Comparison of ENCODE assay signal across 8 cellular contexts in the genomic region with DNA sequence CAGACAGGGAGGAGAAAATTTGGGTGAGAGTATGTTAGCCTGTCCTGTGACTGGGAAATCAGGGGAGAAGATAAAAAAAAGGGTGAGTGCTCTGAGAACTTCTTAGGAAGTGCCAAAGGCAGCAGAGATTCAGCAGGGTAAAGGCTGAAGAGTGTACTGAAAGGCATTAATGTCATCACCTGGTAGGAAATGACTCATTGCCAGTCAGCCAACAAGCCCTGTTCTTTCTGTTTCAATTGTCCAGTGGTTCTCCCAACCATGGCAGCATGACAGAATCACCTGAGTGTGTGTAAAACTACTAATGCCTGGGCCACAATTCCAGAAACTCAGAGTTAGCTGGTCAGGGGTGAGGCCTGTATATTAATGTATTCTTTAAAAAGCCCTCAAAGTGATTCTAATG.
DNase-seq lines count a peak whose midpoint lies in the region; ATAC-seq, FAIRE-seq and TF ChIP-seq lines count a peak whose summit lies in the region.

No MANE protein-coding gene starts in this region.

- no peak for TF ChIP-seq RAD21 in GM12878 (IDR thresholded peaks at IDR 0.05; ENCODE audit: insufficient read depth, low read depth, low read length)

- no peaks in the 10 kb centered on the region for H3K79me2 ChIP-seq in GM12878 (ENCODE audit: control insufficient read depth, insufficient read depth, low read length)

- RAD21 ChIA-PET in GM12878 (lab: Charles Lee; ENCODE audit: unreplicated experiment) = interaction anchor here (0.9 to 1.5 kb wide), 7 partner anchors 12 to 255 kb away, joined by 3 to 8 read pairs (median 4); partner anchors contain the start of genes DTL and INTS7

- H3K9me3 ChIP-seq in GM12878 (replicated peaks; ENCODE audit: control insufficient read depth, insufficient read depth, low read length) (no peaks in the 10 kb centered on the region), ovary (no peaks in the 10 kb centered on the region)

- ATAC-seq in HG03175 (IDR thresholded peaks at IDR 0.05; ENCODE audit: unreplicated experiment) (peak; percentile 89), GM12878 (peak; percentile 100)

- DNase-seq in AG08395 (ENCODE audit: low spot score) (peak; percentile 11), GM19238 (ENCODE audit: insufficient read length, low spot score) (peak; percentile 23), GM12878 (ENCODE audit: low read depth, low spot score) (no peak), midbrain (lab: John Stamatoyannopoulos, UW) (no peak), NCI-H1694 (lab: John Stamatoyannopoulos, UW) (no peak), ovary (no peak), cerebellar nuclear complex (lab: John Stamatoyannopoulos, UW) (no peak)

- peak in 1 of 2 experiments; percentile 16; a peak in 1 of 4 replicates for TF ChIP-seq EP300 in GM12878 (IDR thresholded peaks at IDR 0.05; ENCODE audit: borderline replicate concordance in 1 of 2, control insufficient read depth in 1 of 2, low read depth in 2 of 2, low read length in 2 of 2)
- no peak for TF ChIP-seq EP300 in ovary (IDR thresholded peaks at IDR 0.05)

- no peak overlapping the region for H3K4me3 ChIP-seq in GM12878
- no peak overlapping the region for H3K4me3 ChIP-seq in ovary

- BruUV-seq in GM12878 (replicated peaks; lab: Mats Ljungman, UMichigan) = no TSS peak

- H3K4me1 ChIP-seq in GM12878 (ENCODE audit: control insufficient read depth, insufficient read depth, low read length) (peaks cover 7% of the 10 kb centered on the region), ovary (ENCODE audit: insufficient read depth) (no peaks in the 10 kb centered on the region)

- H3K36me3 ChIP-seq in GM12878 (ENCODE audit: control insufficient read depth in 2 of 2, insufficient read depth in 2 of 2, low read length in 1 of 2) (no peaks in the 10 kb centered on the region), ovary (no peaks in the 10 kb centered on the region)

- H3K27me3 ChIP-seq in GM12878 (replicated peaks in 1 of 2; ENCODE audit: control insufficient read depth in 2 of 2, insufficient read depth in 2 of 2, low read length in 1 of 2) (no peaks in the 10 kb centered on the region), ovary (no peaks in the 10 kb centered on the region)

- TF ChIP-seq POLR2A in GM12878 (IDR thresholded peaks at IDR 0.05; ENCODE audit: low read depth, low read length) (no peak), ovary (IDR thresholded peaks at IDR 0.05) (no peak)

- H3K27ac ChIP-seq in GM12878 (ENCODE audit: control insufficient read depth, insufficient read depth) = peak overlapping the region; percentile 38
- H3K27ac ChIP-seq in ovary = no peak overlapping the region

- no peaks in the 10 kb centered on the region for H4K20me1 ChIP-seq in GM12878 (ENCODE audit: control insufficient read depth, insufficient read depth)

- H3K9ac ChIP-seq in GM12878 (ENCODE audit: control insufficient read depth, insufficient read depth, low read length) = no peak overlapping the region

- intact Hi-C loops in GM12878 (cut with micrococcal nuclease; ENCODE audit: unreplicated experiment) (no loop called here), ovary (cut with DNase I) (no loop called here)

- POLR2A ChIA-PET in GM12878 (lab: Charles Lee) = interaction anchor here (1.0 to 2.2 kb wide), 3 partner anchors 12 to 17 kb away, joined by 3 to 9 read pairs (median 4); no protein-coding TSS in a partner anchor

- CTCF ChIA-PET in GM12878 (lab: Yijun Ruan, JAX) = interaction anchor here (1.0 to 1.7 kb wide), 4 partner anchors 13 to 254 kb away, joined by 3 to 6 read pairs (median 4); no protein-coding TSS in a partner anchor

- no peak overlapping the region for H2AFZ ChIP-seq in GM12878 (ENCODE audit: control insufficient read depth, low read depth, low read length)

- no peak for FAIRE-seq in GM12878 (lab: Jason Lieb, UNC)

- SMC1A ChIA-PET in GM12878 (lab: Charles Lee; ENCODE audit: uncharacterized antibody, unreplicated experiment) = interaction anchor here (0.9 to 3.2 kb wide), 9 partner anchors 11 to 253 kb away, joined by 3 to 16 read pairs (median 3); partner anchors contain the start of genes DTL and INTS7

- in situ Hi-C loops in GM12878 (cut with MboI) = no loop called here

- no peak overlapping the region for H3K4me2 ChIP-seq in GM12878 (ENCODE audit: control insufficient read depth, insufficient read depth)

- TF ChIP-seq CTCF in GM12878 (IDR thresholded peaks at IDR 0.05 in 2 of 3, conservative IDR thresholded peaks at IDR 0.05 in 1 of 3; ENCODE audit: control insufficient read depth in 2 of 3, extremely low read depth in 1 of 3, insufficient read depth in 1 of 3, low read depth in 3 of 3, low read length in 3 of 3) (no peak), ovary (IDR thresholded peaks at IDR 0.05) (no peak)

TF ChIP-seq in GM12878, 131 proteins besides CTCF, POLR2A, EP300 and RAD21 (continues in another document):
- TF ChIP-seq TCF12 (IDR thresholded peaks at IDR 0.05; ENCODE audit: low read depth, low read length) = no peak
- 0 out of 2 replicates have a peak, but pooled peaks have one; percentile 17 for TF ChIP-seq BCL11A (IDR thresholded peaks at IDR 0.05; ENCODE audit: low read depth, low read length)
- no peak for TF ChIP-seq NFYA (IDR thresholded peaks at IDR 0.05; ENCODE audit: borderline replicate concordance, low read depth, low read length)
- no peak for TF ChIP-seq USF2 (IDR thresholded peaks at IDR 0.05; ENCODE audit: borderline replicate concordance, low read depth, low read length)
- no peak for TF ChIP-seq RFX5 (IDR thresholded peaks at IDR 0.05; ENCODE audit: low read depth, low read length)
- no peak; the same call in 2 of the 3 replicates for TF ChIP-seq POU2F2 (IDR thresholded peaks at IDR 0.05; ENCODE audit: borderline replicate concordance, low read depth, low read length)
- no peak for TF ChIP-seq FOXK2 (IDR thresholded peaks at IDR 0.05)
- TF ChIP-seq EED (IDR thresholded peaks at IDR 0.05; ENCODE audit: low read depth) = peak; percentile 55; the same call in 1 of the 2 replicates
- TF ChIP-seq, protein P1, sequence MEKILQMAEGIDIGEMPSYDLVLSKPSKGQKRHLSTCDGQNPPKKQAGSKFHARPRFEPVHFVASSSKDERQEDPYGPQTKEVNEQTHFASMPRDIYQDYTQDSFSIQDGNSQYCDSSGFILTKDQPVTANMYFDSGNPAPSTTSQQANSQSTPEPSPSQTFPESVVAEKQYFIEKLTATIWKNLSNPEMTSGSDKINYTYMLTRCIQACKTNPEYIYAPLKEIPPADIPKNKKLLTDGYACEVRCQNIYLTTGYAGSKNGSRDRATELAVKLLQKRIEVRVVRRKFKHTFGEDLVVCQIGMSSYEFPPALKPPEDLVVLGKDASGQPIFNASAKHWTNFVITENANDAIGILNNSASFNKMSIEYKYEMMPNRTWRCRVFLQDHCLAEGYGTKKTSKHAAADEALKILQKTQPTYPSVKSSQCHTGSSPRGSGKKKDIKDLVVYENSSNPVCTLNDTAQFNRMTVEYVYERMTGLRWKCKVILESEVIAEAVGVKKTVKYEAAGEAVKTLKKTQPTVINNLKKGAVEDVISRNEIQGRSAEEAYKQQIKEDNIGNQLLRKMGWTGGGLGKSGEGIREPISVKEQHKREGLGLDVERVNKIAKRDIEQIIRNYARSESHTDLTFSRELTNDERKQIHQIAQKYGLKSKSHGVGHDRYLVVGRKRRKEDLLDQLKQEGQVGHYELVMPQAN (conservative IDR thresholded peaks at IDR 0.05) = no peak
- 0 out of 2 replicates have a peak, but pooled peaks have one; percentile 35 for TF ChIP-seq DPF2 (IDR thresholded peaks at IDR 0.05)
- no peak for TF ChIP-seq HCFC1 (IDR thresholded peaks at IDR 0.05; ENCODE audit: low read length)
- TF ChIP-seq ZSCAN29 (IDR thresholded peaks at IDR 0.05) = no peak
- TF ChIP-seq ZNF274 (IDR thresholded peaks at IDR 0.05; ENCODE audit: insufficient read depth, insufficient read length) = no peak
- TF ChIP-seq CREB1 (IDR thresholded peaks at IDR 0.05; ENCODE audit: low read depth) = peak; percentile 46; the same call in 1 of the 2 replicates
- TF ChIP-seq PAX5 (IDR thresholded peaks at IDR 0.05; ENCODE audit: borderline replicate concordance, low read depth, low read length) = no peak
- no peak for TF ChIP-seq KDM1A (IDR thresholded peaks at IDR 0.05; ENCODE audit: borderline replicate concordance)
- TF ChIP-seq SIX5 (IDR thresholded peaks at IDR 0.05; ENCODE audit: low read depth, low read length, severe bottlenecking) = no peak
- TF ChIP-seq, protein P2, sequence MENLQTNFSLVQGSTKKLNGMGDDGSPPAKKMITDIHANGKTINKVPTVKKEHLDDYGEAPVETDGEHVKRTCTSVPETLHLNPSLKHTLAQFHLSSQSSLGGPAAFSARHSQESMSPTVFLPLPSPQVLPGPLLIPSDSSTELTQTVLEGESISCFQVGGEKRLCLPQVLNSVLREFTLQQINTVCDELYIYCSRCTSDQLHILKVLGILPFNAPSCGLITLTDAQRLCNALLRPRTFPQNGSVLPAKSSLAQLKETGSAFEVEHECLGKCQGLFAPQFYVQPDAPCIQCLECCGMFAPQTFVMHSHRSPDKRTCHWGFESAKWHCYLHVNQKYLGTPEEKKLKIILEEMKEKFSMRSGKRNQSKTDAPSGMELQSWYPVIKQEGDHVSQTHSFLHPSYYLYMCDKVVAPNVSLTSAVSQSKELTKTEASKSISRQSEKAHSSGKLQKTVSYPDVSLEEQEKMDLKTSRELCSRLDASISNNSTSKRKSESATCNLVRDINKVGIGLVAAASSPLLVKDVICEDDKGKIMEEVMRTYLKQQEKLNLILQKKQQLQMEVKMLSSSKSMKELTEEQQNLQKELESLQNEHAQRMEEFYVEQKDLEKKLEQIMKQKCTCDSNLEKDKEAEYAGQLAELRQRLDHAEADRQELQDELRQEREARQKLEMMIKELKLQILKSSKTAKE (IDR thresholded peaks at IDR 0.05; ENCODE audit: low read depth, poor library complexity, severe bottlenecking) = no peak
- TF ChIP-seq HDGF (IDR thresholded peaks at IDR 0.05) = no peak
- TF ChIP-seq RB1 (IDR thresholded peaks at IDR 0.05; ENCODE audit: borderline replicate concordance) = no peak
- no peak for TF ChIP-seq NR2C2 (IDR thresholded peaks at IDR 0.05; ENCODE audit: borderline replicate concordance, control insufficient read depth, insufficient read length, low read depth)

Comparison
In these comparisons a context has a peak if more than half of its experiments do, and no peak if none do; other contexts are left out.
1. DNase-seq: peak in AG08395 (single experiment) and GM19238 (single experiment); none in GM12878 (single experiment), midbrain (single experiment), NCI-H1694 (single experiment), ovary (0 of 5) and cerebellar nuclear complex (0 of 2).